32 cellular contexts compared by ENCODE assay signal in genomic region chr4:47534772-47535171, GRCh38.
"Had no signal": no experiment of that assay in that cellular context is flagged by ENCODE, and none has a peak within 500 bp of the region (broad histone marks: within the 10 kb centered on the region; RNA-seq: fewer than 3 reads in every experiment).

No MANE protein-coding gene starts in this region.

- H3K9me3 ChIP-seq: adrenal gland, body of pancreas, esophagus muscularis mucosa, gastrocnemius medialis had no signal

- DNase-seq: activated B cell treated with CpG ODN at 0.5 μM for 24 hours; activated CD4-positive, alpha-beta T cell treated with anti-CD3 and anti-CD28 coated beads, Interleukin-2, amount 50 U/mL, for 1 hour; activated CD4-positive, alpha-beta T cell treated with anti-CD3 and anti-CD28 coated beads, Interleukin-2, amount 50 U/mL, for 48 hours; activated CD8-positive, alpha-beta memory T cell treated with anti-CD3 and anti-CD28 coated beads for 24 hours; activated CD8-positive, alpha-beta T cell treated with anti-CD3 and anti-CD28 coated beads for 36 hours; activated effector memory CD4-positive, alpha-beta T cell treated with anti-CD3 and anti-CD28 coated beads, Interleukin-2, amount 50 U/mL, for 16 hours; activated naive CD8-positive, alpha-beta T cell treated with anti-CD3 and anti-CD28 coated beads, Interleukin-2, amount 50 U/mL, for 24 hours; activated T-cell treated with anti-CD3 and anti-CD28 coated beads, Interleukin-2, amount 50 U/mL, for 48 hours; adrenal gland; amygdala; aorta; body of pancreas; caudate nucleus; cortex of kidney; dermis blood vessel endothelial cell; effector CD4-positive, alpha-beta T cell; effector memory CD8-positive, alpha-beta T cell; erythroblast; foreskin keratinocyte; gastrocnemius medialis; glutamatergic neuron; heart left ventricle; T-helper 17 cell; T1000; WERI-Rb-1 had no signal

- H3K4me3 Mint-ChIP-seq: activated B cell treated with CpG ODN at 0.5 μM for 24 hours; activated CD8-positive, alpha-beta T cell treated with anti-CD3 and anti-CD28 coated beads for 36 hours; activated naive CD4-positive, alpha-beta T cell treated with anti-CD3 and anti-CD28 coated beads for 36 hours; activated naive CD4-positive, alpha-beta T cell treated with anti-CD3 and anti-CD28 coated beads, Interleukin-2, amount 50 U/mL, for 24 hours; activated naive CD8-positive, alpha-beta T cell treated with anti-CD3 and anti-CD28 coated beads for 36 hours; activated T-helper 1 cell treated with anti-CD3 and anti-CD28 coated beads, Interleukin-12 subunit alpha, Interleukin-12 subunit beta, Interleukin-2, Interleukin-4 antibody, amounts not matched to agents 30 ng/mL and 10 ng/mL and 1 ng/mL, durations not matched to agents 14 hours and 24 hours and 36 hours had no signal

- H3K27ac ChIP-seq: adrenal gland, body of pancreas, esophagus muscularis mucosa, foreskin keratinocyte, gastrocnemius medialis, heart left ventricle, WERI-Rb-1 had no signal

- H3K36me3 ChIP-seq: gastrocnemius medialis, WERI-Rb-1 had no signal

- ATAC-seq: activated CD4-positive, CD25-positive, alpha-beta regulatory T cell treated with anti-CD3 and anti-CD28 coated beads, Interleukin-2, amount 50 U/mL, for 24 hours; body of pancreas; effector memory CD8-positive, alpha-beta T cell; foreskin keratinocyte; gastrocnemius medialis; heart left ventricle; T-helper 17 cell had no signal

- H3K4me1 ChIP-seq: gastrocnemius medialis had no signal

- H3K4me3 ChIP-seq: adrenal gland, body of pancreas, esophagus muscularis mucosa, gastrocnemius medialis, heart left ventricle had no signal

- H3K27me3 ChIP-seq: adrenal gland, body of pancreas, esophagus muscularis mucosa, foreskin keratinocyte, gastrocnemius medialis, heart left ventricle had no signal

- H3K27me3 Mint-ChIP-seq: activated B cell treated with CpG ODN at 0.5 μM for 24 hours; activated CD8-positive, alpha-beta T cell treated with anti-CD3 and anti-CD28 coated beads for 36 hours; activated naive CD4-positive, alpha-beta T cell treated with anti-CD3 and anti-CD28 coated beads, Interleukin-2, amount 50 U/mL, for 24 hours; activated naive CD8-positive, alpha-beta T cell treated with anti-CD3 and anti-CD28 coated beads for 36 hours; activated naive CD8-positive, alpha-beta T cell treated with anti-CD3 and anti-CD28 coated beads, Interleukin-2, amount 50 U/mL, for 24 hours; effector memory CD8-positive, alpha-beta T cell; T-helper 17 cell had no signal

- FAIRE-seq: colon had no signal

- H3K27ac Mint-ChIP-seq: activated B cell treated with CpG ODN at 0.5 μM for 24 hours; activated naive CD4-positive, alpha-beta T cell treated with anti-CD3 and anti-CD28 coated beads for 36 hours; activated naive CD4-positive, alpha-beta T cell treated with anti-CD3 and anti-CD28 coated beads, Interleukin-2, amount 50 U/mL, for 24 hours; T-helper 17 cell had no signal

- H3K9me3 Mint-ChIP-seq: activated naive CD4-positive, alpha-beta T cell treated with anti-CD3 and anti-CD28 coated beads, Interleukin-2, amount 50 U/mL, for 24 hours; effector memory CD8-positive, alpha-beta T cell had no signal
